In genomic region chr5:55511010-55511409, GRCh38 we compare ENCODE assay signal across 1 cellular context.
TF ChIP-seq lines count a peak whose summit lies in the region.

No MANE protein-coding gene starts in this region.

TF ChIP-seq in HepG2, 621 proteins besides CTCF, POLR2A, EP300 and RAD21 (continued from another document):
- no peak for TF ChIP-seq GMEB1 (CRISPR knock-in tag; IDR thresholded peaks at IDR 0.05; ENCODE audit: borderline replicate concordance)
TF ChIP-seq in HepG2: peak in this region for 0.
